ENCODE assay signal across 13 cellular contexts in the genomic region with DNA sequence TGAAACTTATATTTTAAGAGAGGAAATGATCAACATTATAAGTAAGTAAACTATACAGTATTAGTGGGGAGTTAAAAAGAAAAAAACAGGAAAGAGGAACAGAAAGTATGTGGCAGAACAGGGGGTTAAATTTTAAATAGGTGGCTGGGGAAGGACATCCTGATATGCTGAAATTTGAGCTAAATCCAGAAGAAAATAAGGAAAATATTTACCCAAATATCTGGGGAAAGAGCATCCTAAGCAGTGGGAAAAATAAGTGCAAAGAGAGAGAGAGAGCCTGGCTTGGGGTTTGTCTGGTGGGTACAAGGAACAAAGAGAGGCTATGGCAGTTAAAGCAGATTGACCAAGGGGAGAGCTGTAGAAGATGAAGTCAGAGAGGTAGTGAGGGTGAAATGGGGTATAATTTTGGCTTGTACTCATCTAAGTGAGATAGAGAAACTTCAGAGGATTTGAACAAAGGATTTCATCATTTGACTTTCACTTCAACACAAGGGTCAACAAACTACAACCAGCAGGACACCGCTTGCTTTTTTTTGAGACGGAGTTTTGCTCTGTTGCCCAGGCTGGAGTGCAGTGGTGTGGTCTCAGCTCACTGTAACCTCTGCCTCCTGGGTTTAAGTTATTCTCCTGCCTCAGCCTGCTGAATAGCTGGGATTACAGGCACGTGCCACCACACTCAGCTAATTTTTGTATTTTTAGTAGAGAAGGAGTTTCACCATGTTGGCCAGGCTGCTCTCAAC.
DNase-seq lines count a peak whose midpoint lies in the region; ATAC-seq and TF ChIP-seq lines count a peak whose summit lies in the region.
"Had no signal": no experiment of that assay in that cellular context is flagged by ENCODE, and none has a peak within 500 bp of the region (broad histone marks: within the 10 kb centered on the region; RNA-seq: fewer than 3 reads in every experiment).

No MANE protein-coding gene starts in this region.

- no peaks in the 10 kb centered on the region for H4K20me1 ChIP-seq in mammary epithelial cell (ENCODE audit: insufficient read depth, low read length)

- intact Hi-C loops in mammary epithelial cell (cut with micrococcal nuclease) = loop anchor here (10.0 kb wide), 2 partner anchors 290 to 1430 kb away; no protein-coding TSS in a partner anchor

- H3K4me2 ChIP-seq in mammary epithelial cell (ENCODE audit: insufficient read depth, low read depth, low read length) = no peak overlapping the region

- H3K36me3 ChIP-seq in mammary epithelial cell (ENCODE audit: insufficient read depth, low read length) = no peaks in the 10 kb centered on the region
- H3K36me3 ChIP-seq: SJCRH30 had no signal

- ATAC-seq in GM18508 (IDR thresholded peaks at IDR 0.05; ENCODE audit: insufficient read depth, unreplicated experiment) (peak; percentile 59), HG02970 (IDR thresholded peaks at IDR 0.05; ENCODE audit: low FRiP score, unreplicated experiment) (peak; percentile 56)

- TF ChIP-seq CTCF in GM20000 (IDR thresholded peaks at IDR 0.05; ENCODE audit: extremely low read depth, missing control alignments) (no peak), mammary epithelial cell (conservative IDR thresholded peaks at IDR 0.05 in 1 of 2, IDR thresholded peaks at IDR 0.05 in 1 of 2; ENCODE audit: extremely low read depth in 1 of 2, insufficient read depth in 1 of 2, low read depth in 1 of 2, low read length in 2 of 2) (no peak)

- H3K27me3 ChIP-seq in mammary epithelial cell (ENCODE audit: insufficient read depth, low read length) = peaks cover 2% of the 10 kb centered on the region
- H3K27me3 ChIP-seq: SJCRH30 had no signal

- no peaks in the 10 kb centered on the region for H3K4me1 ChIP-seq in mammary epithelial cell (ENCODE audit: insufficient read depth, low read length)
- H3K4me1 ChIP-seq: SJCRH30 had no signal

- in situ Hi-C loops in mammary epithelial cell (cut with MboI; ENCODE audit: low sequenced_read_pairs in 2 of 2) = loop anchor here in 1 of 2 donors (25.0 kb wide), 1 partner anchor 557 kb away; no protein-coding TSS in a partner anchor

- WGBS in mammary epithelial cell (ENCODE audit: low coverage, missing lambda C conversion rate) = 67% methylated on average over 3 of the region's 3 CpGs

- dilution Hi-C loops in mammary epithelial cell (cut with HindIII; ENCODE audit: low sequenced_read_pairs) = no loop called here

- CTCF ChIA-PET in mammary epithelial cell (lab: Charles Lee; ENCODE audit: low non-redundant PET) = no interaction called here

- no peak overlapping the region for H2AFZ ChIP-seq in mammary epithelial cell (ENCODE audit: low read depth, low read length)

- H3K9ac ChIP-seq in mammary epithelial cell (ENCODE audit: insufficient read depth, low read length) = no peak overlapping the region

- BruUV-seq in mammary epithelial cell (replicated peaks; lab: Mats Ljungman, UMichigan) = no TSS peak

- no peaks in the 10 kb centered on the region for H3K9me3 ChIP-seq in mammary epithelial cell (replicated peaks; ENCODE audit: insufficient read depth, low read length)

- H3K27ac ChIP-seq in caudate nucleus (ENCODE audit: low read depth, low read length) = no peak overlapping the region
- no peak overlapping the region for H3K27ac ChIP-seq in mammary epithelial cell (ENCODE audit: insufficient read depth, low read depth, low read length)
- H3K27ac ChIP-seq: SJCRH30 had no signal

- no peaks in the 10 kb centered on the region for H3K79me2 ChIP-seq in mammary epithelial cell (ENCODE audit: insufficient read depth, low read length)

- H3K4me3 ChIP-seq in mammary epithelial cell (replicated peaks in 1 of 3; ENCODE audit: insufficient read depth in 1 of 3, low read depth in 2 of 3, low read length in 3 of 3) = no peak overlapping the region
- H3K4me3 ChIP-seq: SJCRH30 had no signal

- DNase-seq in GM20000 (ENCODE audit: low spot score) (peak; percentile 27), NOMO-1 treated with DMSO at 0.1 percent for 48 hours (lab: John Stamatoyannopoulos, UW; ENCODE audit: unreplicated experiment) (peak; percentile 62), caudate nucleus (lab: John Stamatoyannopoulos, UW) (no peak), mammary epithelial cell (no peak)
- DNase-seq in activated CD4-positive, alpha-beta T cell treated with anti-CD3 and anti-CD28 coated beads for 1 hour = no peak
- no peak for DNase-seq in stimulated activated CD4-positive, alpha-beta T cell treated with anti-CD3 and anti-CD28 coated beads, Interleukin-15, amount 100 ng/mL, for 24 hours
- DNase-seq: activated CD4-positive, alpha-beta T cell treated with anti-CD3 and anti-CD28 coated beads, Interleukin-2, amount 50 U/mL, for 1 hour; CD4-positive, alpha-beta T cell; hypothalamus; IMR-90; SJCRH30 had no signal

Comparison
In these comparisons a context has a peak if more than half of its experiments do, and no peak if none do; other contexts are left out.
1. DNase-seq: peak in GM20000 (single experiment) and NOMO-1 treated with DMSO at 0.1 percent for 48 hours (single experiment); none in caudate nucleus (0 of 61), activated CD4-positive, alpha-beta T cell treated with anti-CD3 and anti-CD28 coated beads for 1 hour (single experiment), stimulated activated CD4-positive, alpha-beta T cell treated with anti-CD3 and anti-CD28 coated beads, Interleukin-15, amount 100 ng/mL, for 24 hours (single experiment) and mammary epithelial cell (single experiment).